ENCODE assay signal across 8 cellular contexts in the genomic region with DNA sequence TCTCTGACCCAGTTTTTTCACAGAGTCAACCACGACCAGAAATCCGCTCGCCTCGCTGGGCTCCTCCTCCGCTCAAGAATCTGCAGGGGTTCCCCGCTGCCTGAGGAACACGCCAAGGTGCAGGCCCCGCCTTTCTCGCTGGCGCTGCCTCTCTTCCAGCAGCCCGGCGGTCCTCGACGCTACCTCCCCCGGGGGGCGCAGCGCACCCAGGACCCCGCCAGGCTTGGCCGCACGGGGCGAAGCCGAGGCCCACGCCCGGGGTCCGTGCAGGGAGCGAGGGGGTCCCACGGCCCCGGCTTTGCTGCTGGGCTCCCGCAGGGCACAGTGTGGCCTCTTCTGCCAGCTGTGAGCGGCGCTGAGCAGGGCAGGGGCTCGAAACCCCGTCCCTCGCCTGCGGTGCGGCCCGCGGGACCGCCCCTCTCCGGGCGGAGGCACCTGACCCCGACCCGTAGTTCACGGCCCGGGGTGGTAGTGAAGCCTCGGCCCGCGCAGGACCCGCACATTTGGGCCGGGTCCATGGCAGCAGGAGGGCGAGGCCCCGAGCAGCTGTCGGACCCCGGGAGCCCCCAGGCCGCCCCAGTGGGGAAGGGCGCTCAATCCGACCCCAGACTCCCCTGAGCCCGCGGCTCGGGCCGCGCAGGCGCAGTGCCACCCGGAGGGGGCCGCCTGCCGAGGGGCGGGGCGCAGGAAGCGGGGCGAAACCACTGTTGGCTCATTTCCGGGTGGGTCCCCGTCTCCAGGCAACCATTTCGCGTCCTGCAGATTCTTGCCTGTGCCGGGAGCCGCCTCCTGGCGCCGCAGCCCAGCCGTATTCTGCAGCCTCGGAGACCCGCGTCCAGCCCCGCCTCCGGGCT. TPM values are rescaled to one million over a fixed set of nuclear protein-coding genes. Genes with fewer than 3 reads are reported as not detected.
DNase-seq lines count a peak whose midpoint lies in the region; ATAC-seq, FAIRE-seq and TF ChIP-seq lines count a peak whose summit lies in the region.

No MANE protein-coding gene starts in this region.

- no peaks in the 10 kb centered on the region for H3K27me3 ChIP-seq in BE2C
- no peaks in the 10 kb centered on the region for H3K27me3 ChIP-seq in colonic mucosa

- ATAC-seq in HG03442 (IDR thresholded peaks at IDR 0.05; ENCODE audit: unreplicated experiment) = peak; percentile 73
- peak; percentile 87 for ATAC-seq in left lobe of liver

- H3K4me3 ChIP-seq in BE2C (ENCODE audit: low read depth, low read length) = peak overlapping the region; percentile 64
- peak overlapping the region; percentile 96 for H3K4me3 ChIP-seq in colonic mucosa

- H3K9me3 ChIP-seq in BE2C (no peaks in the 10 kb centered on the region), colonic mucosa (no peaks in the 10 kb centered on the region)

- peak; percentile 18; the same call in 1 of the 2 replicates for TF ChIP-seq CTCF in BE2C (IDR thresholded peaks at IDR 0.05; ENCODE audit: low read depth, low read length)
- no peak for TF ChIP-seq CTCF in colonic mucosa (IDR thresholded peaks at IDR 0.05)

- H3K27ac ChIP-seq in colonic mucosa = peak overlapping the region; percentile 80

- peak; percentile 88 for FAIRE-seq in GM19239 (lab: Jason Lieb, UNC)

- H3K36me3 ChIP-seq in BE2C (no peaks in the 10 kb centered on the region), colonic mucosa (no peaks in the 10 kb centered on the region)

- H3K4me1 ChIP-seq in BE2C = no peaks in the 10 kb centered on the region
- H3K4me1 ChIP-seq in colonic mucosa = peaks cover 6% of the 10 kb centered on the region

- peak overlapping the region; percentile 76 to 96 for H3K9ac ChIP-seq in colonic mucosa (ENCODE audit: low read depth in 2 of 2, low read length in 2 of 2)

- intact Hi-C loops in colonic mucosa (cut with DNase I) = loop anchor here (10.0 kb wide), 3 partner anchors 48 to 448 kb away; a partner anchor contains a TSS

- DNase-seq in BE2C (peak; percentile 89), GM19239 (ENCODE audit: insufficient read length, low spot score) (peak; percentile 100), NCI-H524 (lab: John Stamatoyannopoulos, UW) (peak; percentile 64 to 85), colonic mucosa (peak; percentile 92), left lobe of liver (ENCODE audit: low spot score) (peak; percentile 86)
- peak; percentile 96 for DNase-seq in activated CD4-positive, alpha-beta T cell treated with anti-CD3 and anti-CD28 coated beads for 48 hours
- peak; percentile 94 for DNase-seq in stimulated activated CD4-positive, alpha-beta T cell treated with anti-CD3 and anti-CD28 coated beads, Interleukin-1b, Interleukin-23, amount 100 ng/mL, for 48 hours

RNA-seq across cellular contexts. Expression of a gene that starts 10.0 kb away (rescaled TPM):
- polyA plus RNA-seq in BE2C (2012; ENCODE audit: insufficient read depth, insufficient read length, low read depth) = 32.7 TPM
- total RNA-seq in colonic mucosa = 10 to 100 TPM; 11.4 to 13.9 TPM
- total RNA-seq in left lobe of liver = not detected

RNA-seq across cellular contexts. Expression of a gene that starts 56.2 kb away (rescaled TPM):
- 128 TPM for polyA plus RNA-seq in BE2C (2012; ENCODE audit: insufficient read depth, insufficient read length, low read depth)
- total RNA-seq in colonic mucosa = 100 to 1,000 TPM; 105 to 120 TPM
- total RNA-seq in left lobe of liver = 9.9 TPM

Comparison
In these comparisons a context has a peak if more than half of its experiments do, and no peak if none do; other contexts are left out.
1. Peak in every context shown above with its lines: DNase-seq, ATAC-seq, H3K4me3 ChIP-seq and H3K27ac ChIP-seq.
2. RNA of a gene that starts 10.0 kb away (total RNA-seq): 11.4 to 13.9 TPM in colonic mucosa; not detected in left lobe of liver (single experiment); every median in the first group is over 10 times any median in the second.